8 cellular contexts compared by ENCODE assay signal in the genomic region with DNA sequence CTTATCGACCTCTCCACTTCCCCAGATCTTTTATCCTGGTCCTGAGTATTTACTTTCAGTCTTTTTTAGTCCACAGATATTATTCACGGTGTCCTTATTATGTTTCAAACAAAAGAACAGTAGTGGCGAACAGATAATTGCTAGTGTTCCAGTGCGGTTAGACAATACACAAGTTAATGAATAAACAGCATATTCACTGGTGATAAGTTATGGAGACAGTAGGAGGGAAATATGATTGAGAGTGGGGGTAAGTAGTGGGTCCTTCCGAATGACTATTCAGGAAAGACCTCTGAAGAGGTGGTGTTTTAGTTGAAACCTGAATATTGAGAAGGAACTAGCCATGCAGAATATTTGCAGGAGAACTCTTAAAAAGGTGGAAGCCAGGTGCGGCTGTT. TPM values are rescaled to one million over a fixed set of nuclear protein-coding genes. Genes with fewer than 3 reads are reported as not detected.
DNase-seq lines count a peak whose midpoint lies in the region; ATAC-seq lines count a peak whose summit lies in the region.

No MANE protein-coding gene starts in this region.

- in situ Hi-C loops in ACHN (cut with HindIII; ENCODE audit: low pct_ligation_motif_present, low pct_unique_long_range_greater_than_20kb, low sequenced_read_pairs) = no loop called here

- no peaks in the 10 kb centered on the region for H3K27me3 Mint-ChIP-seq in stimulated activated memory B cell treated with anti-CD40 and anti-IgM and Interleukin-4, amounts not matched to agents 10 μg/mL and 1 μg/mL and 100 μg/mL, for 72 hours

- peak overlapping the region; percentile 96 for H3K27ac Mint-ChIP-seq in stimulated activated memory B cell treated with anti-CD40 and anti-IgM and Interleukin-4, amounts not matched to agents 10 μg/mL and 1 μg/mL and 100 μg/mL, for 72 hours

- peak overlapping the region; percentile 86 for H3K4me3 ChIP-seq in SK-N-MC
- H3K4me3 ChIP-seq in right cardiac atrium (ENCODE audit: low read length) = peak overlapping the region; percentile 94

- H3K36me3 ChIP-seq in SK-N-MC (ENCODE audit: insufficient read depth, low read length) = no peaks in the 10 kb centered on the region

- no peaks in the 10 kb centered on the region for H3K9me3 Mint-ChIP-seq in stimulated activated memory B cell treated with anti-CD40 and anti-IgM and Interleukin-4, amounts not matched to agents 10 μg/mL and 1 μg/mL and 100 μg/mL, for 72 hours

- H3K27ac ChIP-seq in SK-N-MC (no peak overlapping the region), right cardiac atrium (ENCODE audit: low read length) (no peak overlapping the region)

- H3K9me3 ChIP-seq in SK-N-MC (ENCODE audit: low read depth, low read length) (no peaks in the 10 kb centered on the region), right cardiac atrium (ENCODE audit: control insufficient read depth, low read length) (no peaks in the 10 kb centered on the region)

- intact Hi-C loops in right cardiac atrium (cut with DNase I) = no loop called here

- peak overlapping the region; percentile 95 for H3K9ac ChIP-seq in SK-N-MC (ENCODE audit: insufficient read length)

- H3K4me3 Mint-ChIP-seq in stimulated activated memory B cell treated with anti-CD40 and anti-IgM and Interleukin-4, amounts not matched to agents 10 μg/mL and 1 μg/mL and 100 μg/mL, for 72 hours = peak overlapping the region; percentile 92

- peak; percentile 26 for DNase-seq in ACHN
- DNase-seq in SK-N-MC (ENCODE audit: low read depth, low spot score) = no peak
- DNase-seq in right cardiac atrium = no peak
- DNase-seq in NCI-H1436 treated with DMSO at 0.1 percent for 48 hours (lab: John Stamatoyannopoulos, UW) = no peak
- no peak for DNase-seq in activated gamma-delta T cell (lab: John Stamatoyannopoulos, UW)
- DNase-seq in AML-193 (lab: John Stamatoyannopoulos, UW) = no peak

- H3K36me3 Mint-ChIP-seq in stimulated activated memory B cell treated with anti-CD40 and anti-IgM and Interleukin-4, amounts not matched to agents 10 μg/mL and 1 μg/mL and 100 μg/mL, for 72 hours = no peaks in the 10 kb centered on the region

- WGBS in right cardiac atrium = 9% methylated on average over 6 of the region's 6 CpGs

- no peaks in the 10 kb centered on the region for H3K27me3 ChIP-seq in right cardiac atrium (ENCODE audit: control insufficient read depth, insufficient read depth)

- peak; percentile 1 for ATAC-seq in GM21619 (IDR thresholded peaks at IDR 0.05; ENCODE audit: unreplicated experiment)
- no peak for ATAC-seq in right cardiac atrium
- ATAC-seq in stimulated activated memory B cell treated with anti-CD40 and anti-IgM and Interleukin-4, amounts not matched to agents 10 μg/mL and 1 μg/mL and 100 μg/mL, for 72 hours = no peak

- H3K4me1 Mint-ChIP-seq in stimulated activated memory B cell treated with anti-CD40 and anti-IgM and Interleukin-4, amounts not matched to agents 10 μg/mL and 1 μg/mL and 100 μg/mL, for 72 hours = peaks cover 40% of the 10 kb centered on the region

- H3K4me1 ChIP-seq in right cardiac atrium (ENCODE audit: control insufficient read depth, insufficient read depth, low read length) = peaks cover 2% of the 10 kb centered on the region

RNA-seq across cellular contexts. Expression of a gene that starts 0.7 kb away (rescaled TPM):
- 1 to 10 TPM; 7.0 to 8.9 (median 8.1) TPM for total RNA-seq in right cardiac atrium
- polyA plus RNA-seq in right cardiac atrium = 3.5 TPM
